ENCODE assay signal across 1 cellular context in genomic region chr11:6667733-6668374, GRCh38.
TF ChIP-seq lines count a peak whose summit lies in the region.

No MANE protein-coding gene starts in this region.

TF ChIP-seq in H1, 55 proteins besides CTCF, POLR2A, EP300 and RAD21:
- TF ChIP-seq GTF2F1 (IDR thresholded peaks at IDR 0.05; ENCODE audit: borderline replicate concordance, low read depth, low read length) (no peak), KDM5A (IDR thresholded peaks at IDR 0.05; ENCODE audit: low read length) (no peak), HDAC2 (IDR thresholded peaks at IDR 0.05; ENCODE audit: borderline replicate concordance in 1 of 2, low read depth in 2 of 2, low read length in 2 of 2) (no peak), CTBP2 (IDR thresholded peaks at IDR 0.05; ENCODE audit: borderline replicate concordance, insufficient read depth, insufficient read length, low read length) (no peak), ATF2 (IDR thresholded peaks at IDR 0.05; ENCODE audit: low read length) (no peak), POU5F1 (IDR thresholded peaks at IDR 0.05; ENCODE audit: low read depth, low read length) (no peak), SP4 (IDR thresholded peaks at IDR 0.05; ENCODE audit: low read length) (no peak), SRF (IDR thresholded peaks at IDR 0.05; ENCODE audit: low read depth, low read length) (no peak), RXRA (IDR thresholded peaks at IDR 0.05; ENCODE audit: insufficient read depth, low read depth, low read length) (no peak), KDM1A (IDR thresholded peaks at IDR 0.05; ENCODE audit: borderline replicate concordance, low read length) (no peak), BRCA1 (IDR thresholded peaks at IDR 0.05; ENCODE audit: low read depth, low read length) (no peak), CHD7 (IDR thresholded peaks at IDR 0.05; ENCODE audit: insufficient replicate concordance, low read length) (no peak), JUND (IDR thresholded peaks at IDR 0.05; ENCODE audit: low read length) (no peak), SAP30 (IDR thresholded peaks at IDR 0.05; ENCODE audit: insufficient read depth, insufficient replicate concordance, low read length) (no peak), SP1 (IDR thresholded peaks at IDR 0.05; ENCODE audit: low read depth, low read length) (no peak), KDM4A (IDR thresholded peaks at IDR 0.05; ENCODE audit: low read depth, low read length, severe bottlenecking) (no peak)
TF ChIP-seq in H1: peak in this region for 0.
